ENCODE assay signal across 18 cellular contexts in genomic region chr3:152448091-152448490, GRCh38.
DNase-seq lines count a peak whose midpoint lies in the region; ATAC-seq, FAIRE-seq and TF ChIP-seq lines count a peak whose summit lies in the region.
"Had no signal": no experiment of that assay in that cellular context is flagged by ENCODE, and none has a peak within 500 bp of the region (broad histone marks: within the 10 kb centered on the region; RNA-seq: fewer than 3 reads in every experiment).

No MANE protein-coding gene starts in this region.

- peak overlapping the region; percentile 47 to 53 for H3K27ac ChIP-seq in left lung
- peak overlapping the region; percentile 50 to 52 for H3K27ac ChIP-seq in tibial artery
- H3K27ac ChIP-seq: BLaER1 treated with 17β-estradiol and CSF1 and Interleukin-3, amounts not matched to agents 10 nM and 100 nM; Peyer's patch had no signal

- H3K27me3 ChIP-seq in left lung (no peaks in the 10 kb centered on the region), tibial artery (no peaks in the 10 kb centered on the region)
- H3K27me3 ChIP-seq: BLaER1 treated with 17β-estradiol and CSF1 and Interleukin-3, amounts not matched to agents 10 nM and 100 nM; Peyer's patch had no signal

- no peak overlapping the region for H3K4me3 Mint-ChIP-seq in activated naive CD4-positive, alpha-beta T cell treated with anti-CD3 and anti-CD28 coated beads, Interleukin-2, amount 50 U/mL, for 24 hours
- H3K4me3 Mint-ChIP-seq in activated naive CD4-positive, alpha-beta T cell treated with anti-CD3 and anti-CD28 coated beads, Interleukin-2, amount 10 ng/mL, durations not matched to agents 7 days and 5 days = no peak overlapping the region
- H3K4me3 Mint-ChIP-seq in T-helper 17 cell = no peak overlapping the region

- intact Hi-C loops in left lung (cut with DNase I) = loop anchor here in 1 of 2 donors (10.0 kb wide), 1 partner anchor 263 kb away; no protein-coding TSS in a partner anchor
- intact Hi-C loops in tibial artery (cut with DNase I; ENCODE audit: low total_unique reads) = loop anchor here (10.0 kb wide), 1 partner anchor 373 kb away; no protein-coding TSS in a partner anchor
- intact Hi-C loops in left ventricle myocardium superior (cut with micrococcal nuclease) = loop anchor here (10.0 kb wide), 2 partner anchors 223 to 263 kb away; no protein-coding TSS in a partner anchor

- H3K27me3 Mint-ChIP-seq in activated naive CD4-positive, alpha-beta T cell treated with anti-CD3 and anti-CD28 coated beads, Interleukin-2, amount 50 U/mL, for 24 hours = no peaks in the 10 kb centered on the region
- no peaks in the 10 kb centered on the region for H3K27me3 Mint-ChIP-seq in activated naive CD4-positive, alpha-beta T cell treated with anti-CD3 and anti-CD28 coated beads, Interleukin-2, amount 10 ng/mL, durations not matched to agents 7 days and 5 days
- no peaks in the 10 kb centered on the region for H3K27me3 Mint-ChIP-seq in T-helper 17 cell

- H3K9me3 ChIP-seq in T-helper 17 cell (ENCODE audit: control insufficient read depth, low read length, poor library complexity, severe bottlenecking) = no peaks in the 10 kb centered on the region
- no peaks in the 10 kb centered on the region for H3K9me3 ChIP-seq in left lung
- H3K9me3 ChIP-seq in tibial artery = no peaks in the 10 kb centered on the region
- H3K9me3 ChIP-seq: BLaER1 treated with 17β-estradiol and CSF1 and Interleukin-3, amounts not matched to agents 10 nM and 100 nM; Peyer's patch had no signal

- TF ChIP-seq CTCF in left lung (IDR thresholded peaks at IDR 0.05) (no peak), tibial artery (IDR thresholded peaks at IDR 0.05) (no peak)

- H3K4me3 ChIP-seq in left lung (no peak overlapping the region), tibial artery (no peak overlapping the region)
- H3K4me3 ChIP-seq: BLaER1 treated with 17β-estradiol and CSF1 and Interleukin-3, amounts not matched to agents 10 nM and 100 nM; Peyer's patch had no signal

- ATAC-seq in T-helper 17 cell (no peak), left lung (peak; percentile 6), left ventricle myocardium superior (no peak)
- ATAC-seq: HepG2 had no signal

- CTCF ChIA-PET in activated naive CD4-positive, alpha-beta T cell treated with anti-CD3 and anti-CD28 coated beads, Interleukin-2, amount 10 ng/mL, durations not matched to agents 7 days and 5 days (lab: Charles Lee) = interaction anchor here (0.6 to 1.9 kb wide), 4 partner anchors 19 to 1224 kb away, joined by 3 to 7 read pairs (median 4); no protein-coding TSS in a partner anchor

- peaks cover 83% of the 10 kb centered on the region for H3K4me1 Mint-ChIP-seq in activated naive CD4-positive, alpha-beta T cell treated with anti-CD3 and anti-CD28 coated beads, Interleukin-2, amount 50 U/mL, for 24 hours
- peaks cover 35% of the 10 kb centered on the region for H3K4me1 Mint-ChIP-seq in activated naive CD4-positive, alpha-beta T cell treated with anti-CD3 and anti-CD28 coated beads, Interleukin-2, amount 10 ng/mL, durations not matched to agents 7 days and 5 days
- H3K4me1 Mint-ChIP-seq in T-helper 17 cell = peaks cover 49% of the 10 kb centered on the region

- no peak for FAIRE-seq in RCC 7860 (lab: Jason Lieb, UNC)
- FAIRE-seq: A204.1, HepG2 had no signal

- no peaks in the 10 kb centered on the region for H3K9me3 Mint-ChIP-seq in activated naive CD4-positive, alpha-beta T cell treated with anti-CD3 and anti-CD28 coated beads, Interleukin-2, amount 50 U/mL, for 24 hours
- H3K9me3 Mint-ChIP-seq in activated naive CD4-positive, alpha-beta T cell treated with anti-CD3 and anti-CD28 coated beads, Interleukin-2, amount 10 ng/mL, durations not matched to agents 7 days and 5 days = no peaks in the 10 kb centered on the region

- no peak for DNase-seq in activated naive CD4-positive, alpha-beta T cell treated with anti-CD3 and anti-CD28 coated beads, Interleukin-2, amount 10 ng/mL, durations not matched to agents 7 days and 5 days
- no peak for DNase-seq in T-helper 17 cell
- no peak for DNase-seq in left lung
- DNase-seq in tibial artery = no peak
- no peak for DNase-seq in left ventricle myocardium superior
- DNase-seq in RCC 7860 (ENCODE audit: low spot score) = no peak
- DNase-seq: COR-L47, DMS153, MM.1S, NCI-H1092 treated with DMSO at 0.1 percent for 48 hours, NCI-H226, NCI-H524 treated with DMSO at 0.1 percent for 48 hours, Peyer's patch, SHP77 had no signal

- H3K36me3 ChIP-seq in left lung = peaks cover 0 to 72% of the 10 kb centered on the region in 2 donors
- H3K36me3 ChIP-seq in tibial artery = peaks cover 16 to 28% (median 27%) of the 10 kb centered on the region in 3 donors

- peak overlapping the region; percentile 96 for H3K27ac Mint-ChIP-seq in activated naive CD4-positive, alpha-beta T cell treated with anti-CD3 and anti-CD28 coated beads, Interleukin-2, amount 50 U/mL, for 24 hours
- no peak overlapping the region for H3K27ac Mint-ChIP-seq in activated naive CD4-positive, alpha-beta T cell treated with anti-CD3 and anti-CD28 coated beads, Interleukin-2, amount 10 ng/mL, durations not matched to agents 7 days and 5 days
- peak overlapping the region; percentile 97 for H3K27ac Mint-ChIP-seq in T-helper 17 cell

- peaks cover 3 to 63% of the 10 kb centered on the region in 2 donors for H3K4me1 ChIP-seq in left lung
- peaks cover 0 to 95% (median 54%) of the 10 kb centered on the region in 4 donors for H3K4me1 ChIP-seq in tibial artery

- H3K36me3 Mint-ChIP-seq in activated naive CD4-positive, alpha-beta T cell treated with anti-CD3 and anti-CD28 coated beads, Interleukin-2, amount 50 U/mL, for 24 hours = peaks cover 13% of the 10 kb centered on the region
- peaks cover 64% of the 10 kb centered on the region for H3K36me3 Mint-ChIP-seq in activated naive CD4-positive, alpha-beta T cell treated with anti-CD3 and anti-CD28 coated beads, Interleukin-2, amount 10 ng/mL, durations not matched to agents 7 days and 5 days
- peaks cover 12% of the 10 kb centered on the region for H3K36me3 Mint-ChIP-seq in T-helper 17 cell (ENCODE audit: low read depth)
